ENCODE assay signal across 1 cellular context in genomic region chr17:76173474-76173873, GRCh38.
TF ChIP-seq lines count a peak whose summit lies in the region.

No MANE protein-coding gene starts in this region.

TF ChIP-seq in H1, 55 proteins besides CTCF, POLR2A, EP300 and RAD21:
- TF ChIP-seq CEBPB (IDR thresholded peaks at IDR 0.05; ENCODE audit: low read depth, low read length) (no peak), SUZ12 (IDR thresholded peaks at IDR 0.05; ENCODE audit: low read length) (no peak), EGR1 (IDR thresholded peaks at IDR 0.05; ENCODE audit: borderline replicate concordance, low read depth, low read length) (no peak), SIN3A (conservative IDR thresholded peaks at IDR 0.05 in 1 of 2, IDR thresholded peaks at IDR 0.05 in 1 of 2; ENCODE audit: low read depth in 1 of 2, low read length in 2 of 2) (no peak), CHD2 (IDR thresholded peaks at IDR 0.05; ENCODE audit: low read length) (no peak), HDAC2 (IDR thresholded peaks at IDR 0.05; ENCODE audit: borderline replicate concordance in 1 of 2, low read depth in 2 of 2, low read length in 2 of 2) (no peak), ASH2L (IDR thresholded peaks at IDR 0.05; ENCODE audit: low read length) (no peak), KDM5A (IDR thresholded peaks at IDR 0.05; ENCODE audit: low read length) (no peak), ZNF274 (IDR thresholded peaks at IDR 0.05; ENCODE audit: borderline replicate concordance, extremely low read depth, low read length) (no peak), ATF2 (IDR thresholded peaks at IDR 0.05; ENCODE audit: low read length) (no peak), CREB1 (IDR thresholded peaks at IDR 0.05) (no peak), RFX5 (IDR thresholded peaks at IDR 0.05; ENCODE audit: borderline replicate concordance, low read depth, low read length) (no peak), SP2 (IDR thresholded peaks at IDR 0.05; ENCODE audit: low read length) (no peak)
TF ChIP-seq in H1: peak in this region for 0.
